Comparison of ENCODE assay signal across 10 cellular contexts in genomic region chr3:120780977-120781376, GRCh38. TPM values are rescaled to one million over a fixed set of nuclear protein-coding genes. Genes with fewer than 3 reads are reported as not detected.
DNase-seq lines count a peak whose midpoint lies in the region; ATAC-seq and TF ChIP-seq lines count a peak whose summit lies in the region.
"Had no signal": no experiment of that assay in that cellular context is flagged by ENCODE, and none has a peak within 500 bp of the region (broad histone marks: within the 10 kb centered on the region; RNA-seq: fewer than 3 reads in every experiment).

No MANE protein-coding gene starts in this region.

- no peaks in the 10 kb centered on the region for H3K79me2 ChIP-seq in H9 (ENCODE audit: insufficient read depth, low read length)

- no peak overlapping the region for H3K23ac ChIP-seq in H9 (ENCODE audit: insufficient read length, low read depth, low read length)

- no peaks in the 10 kb centered on the region for H3K23me2 ChIP-seq in H9 (ENCODE audit: insufficient read length, low read depth, low read length, poor library complexity, severe bottlenecking)

- no peak overlapping the region for H3K4me3 Mint-ChIP-seq in chondrocyte (ENCODE audit: unreplicated experiment)
- H3K4me3 Mint-ChIP-seq in H9, result no peak overlapping the region

- H2BK120ac ChIP-seq in H9 (ENCODE audit: low read depth, low read length, poor library complexity, severe bottlenecking), result no peak overlapping the region

- H3T11ph ChIP-seq in H9 (ENCODE audit: low read length), result no peak overlapping the region

- H3K9me3 ChIP-seq in ovary, result no peaks in the 10 kb centered on the region
- no peaks in the 10 kb centered on the region for H3K9me3 ChIP-seq in H9 (ENCODE audit: control insufficient read depth, low read depth, low read length)
- H3K9me3 ChIP-seq: upper lobe of left lung had no signal

- H4K91ac ChIP-seq in H9 (ENCODE audit: insufficient read length, low read depth, low read length), result no peak overlapping the region

- no peak for TF ChIP-seq EP300 in ovary (IDR thresholded peaks at IDR 0.05)

- no peak overlapping the region for H3K14ac ChIP-seq in H9 (ENCODE audit: insufficient read depth, low read length)

- H4K8ac ChIP-seq in H9 (replicated peaks; ENCODE audit: insufficient read length, low read depth, low read length), result no peak overlapping the region

- H2BK5ac ChIP-seq in H9 (ENCODE audit: insufficient read length, low read length), result no peak overlapping the region

- H3K18ac ChIP-seq in H9 (ENCODE audit: insufficient read length, low read depth, low read length), result no peak overlapping the region

- TF ChIP-seq CTCF in chondrocyte (IDR thresholded peaks at IDR 0.05), result no peak
- TF ChIP-seq CTCF in ovary (IDR thresholded peaks at IDR 0.05), result no peak
- TF ChIP-seq CTCF in H9 (conservative IDR thresholded peaks at IDR 0.05), result no peak

- H3K56ac ChIP-seq in H9 (ENCODE audit: insufficient read length, low read depth, low read length), result no peak overlapping the region

- WGBS in ovary, 3 donors, result 89 to 93% (median 90%) methylated on average over 13 of the region's 13 CpGs
- no CpG with 5 or more reads among the region's 13 CpGs for WGBS in H9 (ENCODE audit: extremely low coverage, insufficient read length, low lambda C conversion rate)

- no peaks in the 10 kb centered on the region for H3K79me1 ChIP-seq in H9 (ENCODE audit: insufficient read depth, low read depth, low read length, poor library complexity, severe bottlenecking)

- H3K9ac ChIP-seq in H9 (ENCODE audit: extremely low read depth, insufficient read length, low read length), result no peak overlapping the region

- H3K9me3 Mint-ChIP-seq in chondrocyte (ENCODE audit: low read depth), result no peaks in the 10 kb centered on the region
- H3K9me3 Mint-ChIP-seq in H9, result peaks cover 0 to 2% of the 10 kb centered on the region in 2 experiments; a peak in 1 of 5 replicates

- no peak overlapping the region for H2AFZ ChIP-seq in H9 (ENCODE audit: low read length)

- peak; percentile 87 for ATAC-seq in GM19468 (IDR thresholded peaks at IDR 0.05; ENCODE audit: extremely low read depth, unreplicated experiment)
- peak; percentile 93 for ATAC-seq in HG03378 (IDR thresholded peaks at IDR 0.05; ENCODE audit: unreplicated experiment)

- no peak overlapping the region for H2AK5ac ChIP-seq in H9 (ENCODE audit: insufficient read length, low read length)

- no peak overlapping the region for H2BK20ac ChIP-seq in H9 (ENCODE audit: low read depth, low read length, poor library complexity, severe bottlenecking)

- TF ChIP-seq POLR2A in ovary (IDR thresholded peaks at IDR 0.05), result no peak

- no peak overlapping the region for H4K5ac ChIP-seq in H9 (ENCODE audit: insufficient read length, low read depth, low read length)

- H3K4me2 ChIP-seq in H9 (ENCODE audit: insufficient read depth, insufficient read length, low read length), result no peak overlapping the region

- H3K27ac ChIP-seq in ovary, result no peak overlapping the region
- no peak overlapping the region for H3K27ac ChIP-seq in H9 (ENCODE audit: insufficient read length, low read depth, low read length)
- H3K27ac ChIP-seq: upper lobe of left lung had no signal

- no peak overlapping the region for H3K4me3 ChIP-seq in ovary
- H3K4me3 ChIP-seq: upper lobe of left lung had no signal

- H2BK12ac ChIP-seq in H9 (ENCODE audit: insufficient read length, low read depth, low read length), result no peak overlapping the region

- peak; percentile 25 for DNase-seq in AG08396 (ENCODE audit: low spot score)
- no peak for DNase-seq in chondrocyte (ENCODE audit: low spot score)
- DNase-seq in ovary, result no peak
- DNase-seq in ecto neural progenitor cell (ENCODE audit: low spot score), result no peak
- no peak for DNase-seq in H9
- DNase-seq in superior temporal gyrus (ENCODE audit: extremely low spot score), result no peak
- DNase-seq: islet precursor cell, upper lobe of left lung had no signal

- H3K36me3 Mint-ChIP-seq in chondrocyte (ENCODE audit: low read depth) (peaks cover 11% of the 10 kb centered on the region), H9 (ENCODE audit: insufficient read depth in 1 of 3, low read depth in 3 of 3) (peaks cover 33 to 49% (median 36%) of the 10 kb centered on the region in 3 experiments)

- H3K4ac ChIP-seq in H9 (ENCODE audit: low read depth, low read length), result no peak overlapping the region

- no peaks in the 10 kb centered on the region for H3K4me1 ChIP-seq in ovary (ENCODE audit: insufficient read depth)
- H3K4me1 ChIP-seq in H9 (ENCODE audit: insufficient read depth, low read length), result no peaks in the 10 kb centered on the region
- H3K4me1 ChIP-seq: upper lobe of left lung had no signal

- H3K27me3 ChIP-seq in ovary (no peaks in the 10 kb centered on the region), H9 (ENCODE audit: insufficient read depth, low read length) (no peaks in the 10 kb centered on the region)
- H3K27me3 ChIP-seq: upper lobe of left lung had no signal

- H3K27me3 Mint-ChIP-seq in chondrocyte (ENCODE audit: low read depth) (no peaks in the 10 kb centered on the region), H9 (ENCODE audit: low read depth) (no peaks in the 10 kb centered on the region)

- intact Hi-C loops in ovary (cut with DNase I), result no loop called here

- no peak overlapping the region for H2BK15ac ChIP-seq in H9 (ENCODE audit: low read depth, low read length)

- no peaks in the 10 kb centered on the region for H3K36me3 ChIP-seq in ovary

- H3K4me1 Mint-ChIP-seq in chondrocyte (ENCODE audit: low read depth), result peaks cover 29% of the 10 kb centered on the region
- peaks cover 0 to 4% of the 10 kb centered on the region in 2 experiments; a peak in 1 of 4 replicates for H3K4me1 Mint-ChIP-seq in H9

- H3K27ac Mint-ChIP-seq in chondrocyte (ENCODE audit: unreplicated experiment) (peak overlapping the region; percentile 88), H9 (no peak overlapping the region; a peak in 1 of 7 replicates)

- no peaks in the 10 kb centered on the region for H4K20me1 ChIP-seq in H9 (ENCODE audit: control insufficient read depth, insufficient read depth, insufficient read length)

RNA-seq across cellular contexts. Expression of gene GTF2E1, which starts 38.4 kb away (rescaled TPM):
- 18.0 to 22.2 TPM (median 22.2 TPM) in 3 replicates for total RNA-seq in chondrocyte
- total RNA-seq in ovary, result 10 to 100 TPM in 5 of 7 donors, 1 to 10 TPM in 2; 4.5 to 20.3 (median 11.7) TPM
- polyA plus RNA-seq in ovary, result 10 to 100 TPM in 1 of 2 donors, 1 to 10 TPM in 1; 4.7 to 11.8 TPM
- 88.8 and 92.0 TPM in 2 replicates for total RNA-seq in H9 (2021)

RNA-seq across cellular contexts. Expression of gene RABL3, which starts 38.7 kb away (rescaled TPM):
- total RNA-seq in chondrocyte (17.0 to 22.5 TPM (median 17.1 TPM) in 3 replicates), ovary (10 to 100 TPM; 11.1 to 36.1 (median 26.6) TPM), H9 (2021) (26.7 and 27.0 TPM in 2 replicates)
- 10 to 100 TPM in 1 of 2 donors, 1 to 10 TPM in 1; 8.1 to 28.3 TPM for polyA plus RNA-seq in ovary
